25 cellular contexts compared by ENCODE assay signal in the genomic region with DNA sequence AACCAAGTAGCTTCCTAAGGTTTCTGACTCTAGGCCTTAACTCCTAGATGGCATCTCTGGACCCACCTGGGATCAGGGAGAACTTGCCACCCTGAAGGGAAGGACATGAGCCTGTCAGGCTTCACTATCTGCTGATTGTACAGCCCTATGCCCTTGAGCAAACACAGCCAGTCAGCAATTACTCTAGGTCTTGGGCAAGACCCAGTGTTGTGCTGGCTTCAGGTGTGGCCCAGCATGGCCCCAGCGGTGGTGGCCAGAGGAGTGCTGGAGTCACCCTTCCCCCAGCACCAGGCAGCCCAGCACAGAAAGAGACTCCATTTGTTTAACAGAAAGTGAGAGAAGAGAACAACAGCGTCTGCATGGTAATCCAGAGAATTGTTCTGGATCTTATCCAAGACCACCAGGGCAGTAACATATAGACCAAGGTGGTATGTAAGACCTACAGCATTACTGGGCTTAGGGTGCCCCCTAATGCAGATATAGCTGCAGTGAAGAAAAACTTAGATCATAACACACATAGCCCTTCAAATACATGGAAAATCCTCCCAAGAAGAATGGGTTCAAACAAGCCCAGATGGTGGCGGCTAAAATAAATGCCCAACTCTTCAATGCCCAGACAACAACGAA.
DNase-seq lines count a peak whose midpoint lies in the region; ATAC-seq and TF ChIP-seq lines count a peak whose summit lies in the region.
"Had no signal": no experiment of that assay in that cellular context is flagged by ENCODE, and none has a peak within 500 bp of the region (broad histone marks: within the 10 kb centered on the region; RNA-seq: fewer than 3 reads in every experiment).

No MANE protein-coding gene starts in this region.

- no peaks in the 10 kb centered on the region for H3K27me3 Mint-ChIP-seq in T-helper 17 cell
- H3K27me3 Mint-ChIP-seq: activated naive CD4-positive, alpha-beta T cell treated with anti-CD3 and anti-CD28 coated beads, Interleukin-2, amount 10 ng/mL, durations not matched to agents 7 days and 5 days; activated T-cell treated with anti-CD3 and anti-CD28 coated beads, Interleukin-2, amount 50 U/mL, for 24 hours; B cell; type B pancreatic cell had no signal

- H3K27ac Mint-ChIP-seq in T-helper 17 cell = no peak overlapping the region
- H3K27ac Mint-ChIP-seq: activated naive CD4-positive, alpha-beta T cell treated with anti-CD3 and anti-CD28 coated beads, Interleukin-2, amount 10 ng/mL, durations not matched to agents 7 days and 5 days; activated T-cell treated with anti-CD3 and anti-CD28 coated beads, Interleukin-2, amount 50 U/mL, for 24 hours; B cell; immature natural killer cell; nephron; type B pancreatic cell had no signal

- H3K27ac ChIP-seq in brain microvascular endothelial cell = no peak overlapping the region
- H3K27ac ChIP-seq in right lobe of liver = no peak overlapping the region
- no peak overlapping the region for H3K27ac ChIP-seq in thyroid gland
- H3K27ac ChIP-seq: dorsolateral prefrontal cortex, left ventricle myocardium inferior, parathyroid adenoma had no signal

- H3K9me3 ChIP-seq in right lobe of liver (no peaks in the 10 kb centered on the region), thyroid gland (no peaks in the 10 kb centered on the region), T-helper 17 cell (ENCODE audit: control insufficient read depth, low read length, poor library complexity, severe bottlenecking) (no peaks in the 10 kb centered on the region)

- H3K4me3 Mint-ChIP-seq in T-helper 17 cell = no peak overlapping the region
- H3K4me3 Mint-ChIP-seq: activated naive CD4-positive, alpha-beta T cell treated with anti-CD3 and anti-CD28 coated beads, Interleukin-2, amount 10 ng/mL, durations not matched to agents 7 days and 5 days; activated T-cell treated with anti-CD3 and anti-CD28 coated beads, Interleukin-2, amount 50 U/mL, for 24 hours; B cell; immature natural killer cell; nephron; type B pancreatic cell had no signal

- TF ChIP-seq CTCF in NB4 (IDR thresholded peaks at IDR 0.05; ENCODE audit: low read depth, low read length) (no peak), brain microvascular endothelial cell (IDR thresholded peaks at IDR 0.05; ENCODE audit: low read depth, low read length, missing control alignments) (peak; percentile 28), right lobe of liver (IDR thresholded peaks at IDR 0.05) (peak in 2 of 4 donors; percentile 15 to 33), thyroid gland (IDR thresholded peaks at IDR 0.05) (no peak)

- H3K4me1 Mint-ChIP-seq in T-helper 17 cell = no peaks in the 10 kb centered on the region
- H3K4me1 Mint-ChIP-seq: activated naive CD4-positive, alpha-beta T cell treated with anti-CD3 and anti-CD28 coated beads, Interleukin-2, amount 10 ng/mL, durations not matched to agents 7 days and 5 days; B cell; immature natural killer cell had no signal

- TF ChIP-seq POLR2A in NB4 (IDR thresholded peaks at IDR 0.05; ENCODE audit: extremely low read depth, insufficient read length) (no peak), right lobe of liver (IDR thresholded peaks at IDR 0.05) (no peak), thyroid gland (IDR thresholded peaks at IDR 0.05) (no peak)

- peak; percentile 34 for DNase-seq in DMS53 (lab: John Stamatoyannopoulos, UW)
- no peak for DNase-seq in DMS53 treated with DMSO at 0.1 percent for 48 hours (lab: John Stamatoyannopoulos, UW; ENCODE audit: unreplicated experiment)
- DNase-seq in NB4 (ENCODE audit: low read depth) = peak; percentile 15
- no peak for DNase-seq in brain microvascular endothelial cell
- DNase-seq in right lobe of liver = peak; percentile 19 to 66 (median 60)
- DNase-seq in AML-193 (lab: John Stamatoyannopoulos, UW) = no peak
- DNase-seq in thyroid gland = no peak
- no peak for DNase-seq in T-helper 17 cell
- DNase-seq: 8988T; activated CD4-positive, alpha-beta T cell treated with anti-CD3 and anti-CD28 coated beads for 1 hour; activated naive CD4-positive, alpha-beta T cell treated with anti-CD3 and anti-CD28 coated beads, Interleukin-2, amount 10 ng/mL, durations not matched to agents 7 days and 5 days; activated T-cell treated with anti-CD3 and anti-CD28 coated beads, Interleukin-2, amount 50 U/mL, for 24 hours; central memory CD4-positive, alpha-beta T cell; dorsolateral prefrontal cortex; GOT3; head of caudate nucleus; immature natural killer cell; left ventricle myocardium inferior; NCI-H187; NCI-H345 had no signal

- H3K4me1 ChIP-seq in right lobe of liver = peaks cover 0 to 3% (median 0%) of the 10 kb centered on the region in 4 donors
- H3K4me1 ChIP-seq in thyroid gland = no peaks in the 10 kb centered on the region
- H3K4me1 ChIP-seq: left ventricle myocardium inferior had no signal

- no peaks in the 10 kb centered on the region for H3K36me3 Mint-ChIP-seq in T-helper 17 cell (ENCODE audit: low read depth)
- H3K36me3 Mint-ChIP-seq: activated naive CD4-positive, alpha-beta T cell treated with anti-CD3 and anti-CD28 coated beads, Interleukin-2, amount 10 ng/mL, durations not matched to agents 7 days and 5 days; type B pancreatic cell had no signal

- intact Hi-C loops in right lobe of liver (cut with DNase I) (no loop called here), thyroid gland (cut with DNase I) (no loop called here)

- in situ Hi-C loops in brain microvascular endothelial cell (cut with HindIII; ENCODE audit: low pct_ligation_motif_present, low sequenced_read_pairs) = no loop called here

- no peaks in the 10 kb centered on the region for H3K36me3 ChIP-seq in brain microvascular endothelial cell (replicated peaks)
- H3K36me3 ChIP-seq in right lobe of liver = no peaks in the 10 kb centered on the region
- H3K36me3 ChIP-seq in thyroid gland = no peaks in the 10 kb centered on the region
- H3K36me3 ChIP-seq: left ventricle myocardium inferior had no signal

- ATAC-seq in right lobe of liver (peak; percentile 68 to 100 (median 86)), T-helper 17 cell (no peak)
- ATAC-seq: sciatic nerve had no signal

- WGBS in right lobe of liver (ENCODE audit: insufficient coverage, low coverage, low lambda C conversion rate, missing lambda C conversion rate) = 25% methylated on average over 2 of the region's 4 CpGs
- 82 to 89% methylated on average over 4 of the region's 4 CpGs for WGBS in thyroid gland, 2 donors

- no peaks in the 10 kb centered on the region for H3K27me3 ChIP-seq in brain microvascular endothelial cell (replicated peaks)
- no peaks in the 10 kb centered on the region for H3K27me3 ChIP-seq in right lobe of liver
- H3K27me3 ChIP-seq in thyroid gland = no peaks in the 10 kb centered on the region
- H3K27me3 ChIP-seq: dorsolateral prefrontal cortex had no signal

- H3K4me3 ChIP-seq in NB4 (ENCODE audit: low read depth, low read length) (no peak overlapping the region), brain microvascular endothelial cell (ENCODE audit: low read depth, low read length) (no peak overlapping the region), right lobe of liver (no peak overlapping the region), thyroid gland (replicated peaks in 1 of 3) (no peak overlapping the region)
- H3K4me3 ChIP-seq: dorsolateral prefrontal cortex, left ventricle myocardium inferior had no signal

Comparison
In these comparisons a context has a peak if more than half of its experiments do, and no peak if none do; other contexts are left out.
1. DNase-seq: peak in DMS53 (single experiment), NB4 (single experiment) and right lobe of liver (3 of 3); none in DMS53 treated with DMSO at 0.1 percent for 48 hours (single experiment), brain microvascular endothelial cell (single experiment), AML-193 (0 of 2), thyroid gland (0 of 2) and T-helper 17 cell (0 of 3).